In genomic region chr10:109517748-109518147, GRCh38 we compare ENCODE assay signal across 32 cellular contexts.
"Had no signal": no experiment of that assay in that cellular context is flagged by ENCODE, and none has a peak within 500 bp of the region (broad histone marks: within the 10 kb centered on the region; RNA-seq: fewer than 3 reads in every experiment).

No MANE protein-coding gene starts in this region.

- H3K9me3 ChIP-seq: ascending aorta, body of pancreas had no signal

- H3K27me3 ChIP-seq: adrenal gland, ascending aorta, body of pancreas, brain microvascular endothelial cell, breast epithelium, cardiac muscle cell had no signal

- H3K4me3 ChIP-seq: adrenal gland, ascending aorta, body of pancreas, breast epithelium, cardiac muscle cell had no signal

- H3K36me3 ChIP-seq: adrenal gland, ascending aorta, brain microvascular endothelial cell, breast epithelium, cardiac muscle cell had no signal

- DNase-seq: activated effector memory CD4-positive, alpha-beta T cell treated with anti-CD3 and anti-CD28 coated beads, Interleukin-2, amount 50 U/mL, for 16 hours; activated effector memory CD4-positive, alpha-beta T cell treated with Interleukin-2 at 50 U/mL for 16 hours; activated gamma-delta T cell; activated gamma-delta T cell treated with Interleukin-2 at 50 U/mL for 16 hours; activated naive CD4-positive, alpha-beta T cell; activated naive CD4-positive, alpha-beta T cell treated with anti-CD3 and anti-CD28 coated beads for 36 hours; activated naive CD4-positive, alpha-beta T cell treated with anti-CD3 and anti-CD28 coated beads, Interleukin-2, amount 10 ng/mL, durations not matched to agents 7 days and 5 days; activated naive CD4-positive, alpha-beta T cell treated with anti-CD3 and anti-CD28 coated beads, Interleukin-2, amount 50 U/mL, for 16 hours; activated naive CD4-positive, alpha-beta T cell treated with Interleukin-2 at 50 U/mL for 16 hours; activated naive CD8-positive, alpha-beta T cell treated with anti-CD3 and anti-CD28 coated beads for 36 hours; activated naive CD8-positive, alpha-beta T cell treated with anti-CD3 and anti-CD28 coated beads, Interleukin-2, amount 10 ng/mL, durations not matched to agents 7 days and 5 days; activated naive CD8-positive, alpha-beta T cell treated with anti-CD3 and anti-CD28 coated beads, Interleukin-2, amount 50 U/mL, for 24 hours; activated T-cell treated with anti-CD3 and anti-CD28 coated beads, Interleukin-2, amount 50 U/mL, for 1 hour; activated T-cell treated with anti-CD3 and anti-CD28 coated beads, Interleukin-2, amount 50 U/mL, for 24 hours; activated T-cell treated with anti-CD3 and anti-CD28 coated beads, Interleukin-2, amount 50 U/mL, for 4 hours; activated T-cell treated with anti-CD3 and anti-CD28 coated beads, Interleukin-2, amount 50 U/mL, for 48 hours; activated T-cell treated with anti-CD3 and anti-CD28 coated beads, Interleukin-2, amount 50 U/mL, for 72 hours; adrenal gland; amniotic stem cell; amygdala; anterior cingulate cortex; aorta; body of pancreas; brain microvascular endothelial cell; caudate nucleus; central memory CD4-positive, alpha-beta T cell; cerebellar nuclear complex had no signal

- ATAC-seq: activated naive CD4-positive, alpha-beta T cell treated with anti-CD3 and anti-CD28 coated beads, Interleukin-2, amount 50 U/mL, for 72 hours; activated naive CD8-positive, alpha-beta T cell treated with anti-CD3 and anti-CD28 coated beads, Interleukin-2, amount 50 U/mL, for 24 hours; activated T-cell treated with anti-CD3 and anti-CD28 coated beads, Interleukin-2, amount 50 U/mL, for 4 hours; activated T-cell treated with anti-CD3 and anti-CD28 coated beads, Interleukin-2, amount 50 U/mL, for 72 hours; activated T-helper 17 cell treated with anti-CD3 and anti-CD28 coated beads, Interleukin-2, amount 50 U/mL, for 72 hours; body of pancreas had no signal
